Comparison of ENCODE assay signal across 18 cellular contexts in genomic region chr2:241947004-241947350, GRCh38.
"Had no signal": no experiment of that assay in that cellular context is flagged by ENCODE, and none has a peak within 500 bp of the region (broad histone marks: within the 10 kb centered on the region; RNA-seq: fewer than 3 reads in every experiment).

No MANE protein-coding gene starts in this region.

- H3K4me1 Mint-ChIP-seq: activated CD4-positive, alpha-beta T cell treated with anti-CD3 and anti-CD28 coated beads, Interleukin-2, amount 10 ng/mL, durations not matched to agents 7 days and 5 days; endodermal cell had no signal

- H3K27ac ChIP-seq: gastroesophageal sphincter, tibial nerve had no signal

- H3K27ac Mint-ChIP-seq: activated CD4-positive, alpha-beta T cell treated with anti-CD3 and anti-CD28 coated beads, Interleukin-2, amount 10 ng/mL, durations not matched to agents 7 days and 5 days; endodermal cell; naive thymus-derived CD4-positive, alpha-beta T cell; stimulated activated naive CD8-positive, alpha-beta T cell treated with anti-CD3 and anti-CD28 coated beads, Interleukin-15, Interleukin-2, amounts not matched to agents 100 ng/mL and 50 ng/mL, for 24 hours had no signal

- DNase-seq: activated CD4-positive, alpha-beta T cell treated with anti-CD3 and anti-CD28 coated beads, Interleukin-2, amount 10 ng/mL, durations not matched to agents 7 days and 5 days; activated naive CD4-positive, alpha-beta T cell; activated T-cell treated with anti-CD3 and anti-CD28 coated beads, Interleukin-2, amount 50 U/mL, for 1 hour; cerebellar nuclear complex; cortex of kidney; endodermal cell; head of caudate nucleus; islet precursor cell; left cardiac atrium; mesendoderm; naive thymus-derived CD4-positive, alpha-beta T cell; stimulated activated CD4-positive, alpha-beta T cell treated with anti-CD3 and anti-CD28 coated beads, Interleukin-4, amount 100 ng/mL, for 24 hours; substantia nigra had no signal

- H3K9me3 Mint-ChIP-seq: activated CD4-positive, alpha-beta T cell treated with anti-CD3 and anti-CD28 coated beads, Interleukin-2, amount 10 ng/mL, durations not matched to agents 7 days and 5 days; stimulated activated naive CD8-positive, alpha-beta T cell treated with anti-CD3 and anti-CD28 coated beads, Interleukin-15, Interleukin-2, amounts not matched to agents 100 ng/mL and 50 ng/mL, for 24 hours had no signal

- H3K36me3 ChIP-seq: gastroesophageal sphincter, tibial nerve had no signal

- H3K9me3 ChIP-seq: gastroesophageal sphincter, tibial nerve had no signal

- H3K4me3 ChIP-seq: gastroesophageal sphincter, tibial nerve had no signal

- ATAC-seq: activated CD4-positive, CD25-positive, alpha-beta regulatory T cell treated with anti-CD3 and anti-CD28 coated beads, Interleukin-2, amount 50 U/mL, for 24 hours; gastroesophageal sphincter; left cardiac atrium; naive thymus-derived CD4-positive, alpha-beta T cell had no signal

- H3K4me3 Mint-ChIP-seq: activated CD4-positive, alpha-beta T cell treated with anti-CD3 and anti-CD28 coated beads, Interleukin-2, amount 10 ng/mL, durations not matched to agents 7 days and 5 days; endodermal cell; naive thymus-derived CD4-positive, alpha-beta T cell; neural crest cell; stimulated activated naive CD8-positive, alpha-beta T cell treated with anti-CD3 and anti-CD28 coated beads, Interleukin-15, Interleukin-2, amounts not matched to agents 100 ng/mL and 50 ng/mL, for 24 hours had no signal

- H3K27me3 Mint-ChIP-seq: activated CD4-positive, alpha-beta T cell treated with anti-CD3 and anti-CD28 coated beads, Interleukin-2, amount 10 ng/mL, durations not matched to agents 7 days and 5 days; naive thymus-derived CD4-positive, alpha-beta T cell; stimulated activated naive CD8-positive, alpha-beta T cell treated with anti-CD3 and anti-CD28 coated beads, Interleukin-15, Interleukin-2, amounts not matched to agents 100 ng/mL and 50 ng/mL, for 24 hours had no signal

- H3K27me3 ChIP-seq: tibial nerve had no signal
